11 cellular contexts compared by ENCODE assay signal in the genomic region with DNA sequence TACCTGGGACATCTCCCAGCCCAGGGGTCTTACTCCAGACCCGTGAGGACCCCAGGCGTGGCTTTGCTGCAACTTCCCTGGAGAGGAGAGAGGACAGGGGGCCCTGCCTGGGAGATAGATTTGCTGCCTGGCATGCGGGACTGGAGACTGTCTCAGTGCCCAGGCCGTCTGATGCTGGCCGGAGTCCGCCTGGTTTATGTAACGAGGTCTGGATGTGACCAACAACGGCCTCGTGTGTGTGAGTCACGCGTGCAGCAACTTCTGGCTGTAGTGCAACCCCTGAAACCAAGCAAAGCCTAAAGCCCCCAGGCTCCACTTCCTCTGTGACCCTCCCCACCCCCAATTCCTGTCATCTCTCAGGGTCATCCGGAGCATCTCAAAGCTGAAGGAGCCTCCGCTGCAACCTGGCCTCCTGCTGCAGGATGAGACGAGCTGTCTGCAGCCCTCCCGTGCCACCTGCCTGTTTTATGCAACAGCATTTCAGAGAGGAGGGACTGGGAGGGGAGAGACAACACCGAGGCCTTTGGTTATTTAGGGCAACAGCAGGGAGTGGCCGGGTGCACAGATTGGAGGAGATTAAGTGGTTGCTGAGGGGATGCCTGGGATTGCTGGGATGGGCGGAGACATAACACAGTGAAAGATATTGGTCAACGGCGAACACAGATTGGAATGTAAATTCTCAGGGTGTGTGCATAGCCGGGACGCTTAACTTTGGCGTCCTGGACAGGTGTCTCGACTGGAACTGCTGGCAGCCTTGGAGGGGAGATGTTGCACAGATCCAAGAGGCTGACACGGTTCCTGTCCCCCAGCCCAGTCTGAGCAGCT. TPM values are rescaled to one million over a fixed set of nuclear protein-coding genes. Genes with fewer than 3 reads are reported as not detected.
DNase-seq lines count a peak whose midpoint lies in the region; ATAC-seq and TF ChIP-seq lines count a peak whose summit lies in the region.
"Had no signal": no experiment of that assay in that cellular context is flagged by ENCODE, and none has a peak within 500 bp of the region (broad histone marks: within the 10 kb centered on the region; RNA-seq: fewer than 3 reads in every experiment).

No MANE protein-coding gene starts in this region.

- no peaks in the 10 kb centered on the region for H3K4me1 ChIP-seq in ascending aorta

- no peaks in the 10 kb centered on the region for H3K9me3 ChIP-seq in ascending aorta
- H3K9me3 ChIP-seq in T-helper 17 cell (ENCODE audit: control insufficient read depth, low read length, poor library complexity, severe bottlenecking), result no peaks in the 10 kb centered on the region

- H3K36me3 ChIP-seq in ascending aorta, result no peaks in the 10 kb centered on the region

- TF ChIP-seq CTCF in ascending aorta (IDR thresholded peaks at IDR 0.05), result no peak

- no peaks in the 10 kb centered on the region for H3K27me3 ChIP-seq in ascending aorta

- no peak for TF ChIP-seq RAD21 in Ishikawa (IDR thresholded peaks at IDR 0.05; ENCODE audit: low read depth)

- no peak overlapping the region for H3K27ac Mint-ChIP-seq in T-helper 17 cell

- H3K27ac ChIP-seq in ascending aorta, result no peak overlapping the region

- no peak overlapping the region for H3K4me3 ChIP-seq in ascending aorta

- H3K4me3 Mint-ChIP-seq in T-helper 17 cell, result no peak overlapping the region

- TF ChIP-seq EP300 in Ishikawa (IDR thresholded peaks at IDR 0.05; ENCODE audit: borderline replicate concordance), result no peak

- DNase-seq in ascending aorta (ENCODE audit: low spot score in 2 of 2) (peak; percentile 16 to 63), left colon (peak; percentile 23 to 61), ureter (ENCODE audit: low spot score) (peak; percentile 45), T-helper 17 cell (no peak), NCI-H345 treated with DMSO at 0.1 percent for 48 hours (lab: John Stamatoyannopoulos, UW; ENCODE audit: unreplicated experiment) (no peak)
- DNase-seq in effector CD8-positive, alpha-beta T cell (lab: John Stamatoyannopoulos, UW), result no peak
- DNase-seq: kidney; NCI-H1694; stimulated activated CD4-positive, alpha-beta T cell treated with anti-CD3 and anti-CD28 coated beads, Interleukin-1b, Interleukin-23, amount 100 ng/mL, for 48 hours had no signal

- peaks cover 21% of the 10 kb centered on the region for H3K27me3 Mint-ChIP-seq in T-helper 17 cell

- peaks cover 5% of the 10 kb centered on the region for H3K4me1 Mint-ChIP-seq in T-helper 17 cell

- H3K36me3 Mint-ChIP-seq in T-helper 17 cell (ENCODE audit: low read depth), result peaks cover 2% of the 10 kb centered on the region

- intact Hi-C loops in ascending aorta (cut with DNase I) (no loop called here), left colon (cut with DNase I, micrococcal nuclease) (no loop called here)

- peak; percentile 62 for ATAC-seq in left colon
- no peak for ATAC-seq in GM18502 (IDR thresholded peaks at IDR 0.05; ENCODE audit: poor library complexity, unreplicated experiment)
- ATAC-seq in T-helper 17 cell, result no peak

TF ChIP-seq in Ishikawa, 13 proteins besides CTCF, POLR2A, EP300 and RAD21:
- TF ChIP-seq CEBPB (IDR thresholded peaks at IDR 0.05) (no peak), REST (IDR thresholded peaks at IDR 0.05; ENCODE audit: low read depth) (no peak), TEAD4 (IDR thresholded peaks at IDR 0.05) (peak; percentile 35; the same call in 1 of the 2 replicates)
TF ChIP-seq in Ishikawa: peak in this region for 1.

RNA-seq across cellular contexts. Expression of gene XG, which starts 16.0 kb away (rescaled TPM):
- 1.3 TPM for total RNA-seq in ascending aorta
- total RNA-seq in left colon, result under 1 TPM in 1 of 2 donors, not detected in 1; 0.11 TPM
- total RNA-seq in ureter, result 1.6 TPM
- total RNA-seq in T-helper 17 cell, result under 1 TPM in 1 of 2 donors, not detected in 1; 0.34 TPM

Comparison
In these comparisons a context has a peak if more than half of its experiments do, and no peak if none do; other contexts are left out.
1. DNase-seq: peak in ascending aorta (2 of 2), left colon (2 of 2) and ureter (single experiment); none in effector CD8-positive, alpha-beta T cell (single experiment), T-helper 17 cell (0 of 3) and NCI-H345 treated with DMSO at 0.1 percent for 48 hours (single experiment).